1 cellular context compared by ENCODE assay signal in the genomic region with DNA sequence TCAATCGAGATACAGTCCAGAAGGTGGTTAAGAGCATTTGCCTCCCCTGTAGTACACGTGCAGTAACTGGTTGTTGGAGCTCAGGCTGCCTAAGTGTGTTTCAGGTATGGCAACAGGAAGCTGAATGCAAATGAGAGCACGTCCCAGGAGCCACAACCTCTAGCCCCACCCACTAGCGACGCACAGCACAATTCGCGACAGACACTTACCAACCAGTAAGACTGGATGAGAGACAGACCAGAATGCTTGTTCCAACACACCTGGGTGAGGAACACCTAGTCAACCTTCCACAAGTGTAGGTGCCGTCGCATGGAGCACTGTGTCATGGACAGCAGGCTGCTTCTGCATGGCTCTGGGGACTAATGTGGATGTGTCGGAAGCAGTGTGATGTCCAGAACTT.
TF ChIP-seq lines count a peak whose summit lies in the region.

No MANE protein-coding gene starts in this region.

TF ChIP-seq in HepG2, 621 proteins besides CTCF, POLR2A, EP300 and RAD21:
- no peak for TF ChIP-seq U2AF2 (IDR thresholded peaks at IDR 0.05; ENCODE audit: low read depth, low read length)
- 0 out of 2 replicates have a peak, but pooled peaks have one; percentile 53 for TF ChIP-seq ZBTB38 (CRISPR knock-in tag; IDR thresholded peaks at IDR 0.05)
TF ChIP-seq in HepG2: peak in this region for 1.
